Comparison of ENCODE assay signal across 9 cellular contexts in genomic region chr1:94063379-94063778, GRCh38. TPM values are rescaled to one million over a fixed set of nuclear protein-coding genes. Genes with fewer than 3 reads are reported as not detected.
DNase-seq lines count a peak whose midpoint lies in the region; ATAC-seq and TF ChIP-seq lines count a peak whose summit lies in the region.
"Had no signal": no experiment of that assay in that cellular context is flagged by ENCODE, and none has a peak within 500 bp of the region (broad histone marks: within the 10 kb centered on the region; RNA-seq: fewer than 3 reads in every experiment).

No MANE protein-coding gene starts in this region.

- ATAC-seq in foreskin keratinocyte (no peak), GM18858 (IDR thresholded peaks at IDR 0.05; ENCODE audit: unreplicated experiment) (no peak), HG03378 (IDR thresholded peaks at IDR 0.05; ENCODE audit: unreplicated experiment) (no peak)

- H3K4me3 Mint-ChIP-seq in activated naive CD4-positive, alpha-beta T cell treated with anti-CD3 and anti-CD28 coated beads for 36 hours = no peak overlapping the region
- H3K4me3 Mint-ChIP-seq: activated naive CD4-positive, alpha-beta T cell treated with anti-CD3 and anti-CD28 coated beads, Interleukin-2, amount 50 U/mL, for 24 hours had no signal

- H3K27me3 ChIP-seq in foreskin keratinocyte (peaks cover 15% of the 10 kb centered on the region), sigmoid colon (no peaks in the 10 kb centered on the region)

- no peaks in the 10 kb centered on the region for H3K36me3 ChIP-seq in sigmoid colon

- no peak overlapping the region for H3K27ac ChIP-seq in foreskin keratinocyte
- peak overlapping the region; percentile 17 to 53 (median 32) for H3K27ac ChIP-seq in sigmoid colon

- DNase-seq in SHP77 treated with DMSO at 0.1 percent for 48 hours (lab: John Stamatoyannopoulos, UW) (peak; percentile 37), foreskin keratinocyte (no peak), sigmoid colon (peak; percentile 84), NCI-H226 (no peak)
- no peak for DNase-seq in activated naive CD4-positive, alpha-beta T cell treated with anti-CD3 and anti-CD28 coated beads for 36 hours

- CTCF ChIA-PET in activated naive CD4-positive, alpha-beta T cell treated with anti-CD3 and anti-CD28 coated beads for 36 hours (lab: Charles Lee) = interaction anchor here (0.7 to 3.4 kb wide), 10 partner anchors 8 to 792 kb away, joined by 3 to 21 read pairs (median 4); no protein-coding TSS in a partner anchor

- no peaks in the 10 kb centered on the region for H3K9me3 Mint-ChIP-seq in activated naive CD4-positive, alpha-beta T cell treated with anti-CD3 and anti-CD28 coated beads for 36 hours
- H3K9me3 Mint-ChIP-seq: activated naive CD4-positive, alpha-beta T cell treated with anti-CD3 and anti-CD28 coated beads, Interleukin-2, amount 50 U/mL, for 24 hours had no signal

- TF ChIP-seq POLR2A in sigmoid colon (IDR thresholded peaks at IDR 0.05) = no peak

- no peaks in the 10 kb centered on the region for H3K4me1 Mint-ChIP-seq in activated naive CD4-positive, alpha-beta T cell treated with anti-CD3 and anti-CD28 coated beads for 36 hours (ENCODE audit: low read depth)
- H3K4me1 Mint-ChIP-seq: activated naive CD4-positive, alpha-beta T cell treated with anti-CD3 and anti-CD28 coated beads, Interleukin-2, amount 50 U/mL, for 24 hours had no signal

- H3K36me3 Mint-ChIP-seq in activated naive CD4-positive, alpha-beta T cell treated with anti-CD3 and anti-CD28 coated beads for 36 hours (ENCODE audit: low read depth) = no peaks in the 10 kb centered on the region
- H3K36me3 Mint-ChIP-seq: activated naive CD4-positive, alpha-beta T cell treated with anti-CD3 and anti-CD28 coated beads, Interleukin-2, amount 50 U/mL, for 24 hours had no signal

- no peak overlapping the region for H3K27ac Mint-ChIP-seq in activated naive CD4-positive, alpha-beta T cell treated with anti-CD3 and anti-CD28 coated beads for 36 hours
- H3K27ac Mint-ChIP-seq: activated naive CD4-positive, alpha-beta T cell treated with anti-CD3 and anti-CD28 coated beads, Interleukin-2, amount 50 U/mL, for 24 hours had no signal

- H3K9me3 ChIP-seq in sigmoid colon = no peaks in the 10 kb centered on the region

- H3K4me1 ChIP-seq in foreskin keratinocyte (no peaks in the 10 kb centered on the region), sigmoid colon (peaks cover 5 to 46% (median 34%) of the 10 kb centered on the region in 4 donors)

- no peak for TF ChIP-seq EP300 in sigmoid colon (IDR thresholded peaks at IDR 0.05)

- intact Hi-C loops in sigmoid colon (cut with DNase I) = loop anchor here (2.0 to 10.0 kb wide), 3 partner anchors 43 to 401 kb away; partner anchors contain the start of gene ARHGAP29
- intact Hi-C loops in activated naive CD4-positive, alpha-beta T cell treated with anti-CD3 and anti-CD28 coated beads for 36 hours (cut with micrococcal nuclease) = no loop called here

- TF ChIP-seq CTCF in GM12873 (IDR thresholded peaks at IDR 0.05; ENCODE audit: insufficient read depth, low read depth, low read length, missing control alignments) = peak; percentile 32
- peak; percentile 57 for TF ChIP-seq CTCF in foreskin keratinocyte (conservative IDR thresholded peaks at IDR 0.05)
- peak in 3 of 4 experiments; percentile 42 to 49 (median 45) for TF ChIP-seq CTCF in sigmoid colon (IDR thresholded peaks at IDR 0.05)

- 18 to 30% methylated on average over 5 of the region's 5 CpGs for WGBS in sigmoid colon, 2 donors

- H3K27me3 Mint-ChIP-seq in activated naive CD4-positive, alpha-beta T cell treated with anti-CD3 and anti-CD28 coated beads for 36 hours (ENCODE audit: low read depth) = peaks cover 5% of the 10 kb centered on the region

- no peak overlapping the region for H3K4me3 ChIP-seq in sigmoid colon

RNA-seq across cellular contexts. Expression of gene ABCA4, which starts 57.6 kb away (rescaled TPM):
- total RNA-seq in foreskin keratinocyte (0.03 TPM in 1 of 2 replicates, not detected in the other), sigmoid colon (1 to 10 TPM in 1 of 4 donors, under 1 TPM in 3; 0.14 to 1.1 (median 0.50) TPM)
- polyA plus RNA-seq in foreskin keratinocyte (0.02 TPM in 1 of 2 replicates, not detected in the other), sigmoid colon (under 1 TPM in 1 of 3 donors, not detected in 2; 0.16 TPM)
- under 1 TPM; 0.10 to 0.14 TPM for total RNA-seq in activated naive CD4-positive, alpha-beta T cell treated with anti-CD3 and anti-CD28 coated beads for 36 hours

Comparison
In these comparisons a context has a peak if more than half of its experiments do, and no peak if none do; other contexts are left out.
1. DNase-seq: peak in SHP77 treated with DMSO at 0.1 percent for 48 hours (single experiment) and sigmoid colon (single experiment); none in foreskin keratinocyte (0 of 2), activated naive CD4-positive, alpha-beta T cell treated with anti-CD3 and anti-CD28 coated beads for 36 hours (single experiment) and NCI-H226 (single experiment).
2. Peak in every context shown above with its lines, with median percentiles within 50 percentile points of each other: CTCF ChIP-seq.